Comparison of ENCODE assay signal across 8 cellular contexts in genomic region chr10:104151737-104152136, GRCh38.
"Had no signal": no experiment of that assay in that cellular context is flagged by ENCODE, and none has a peak within 500 bp of the region (broad histone marks: within the 10 kb centered on the region; RNA-seq: fewer than 3 reads in every experiment).

No MANE protein-coding gene starts in this region.

- DNase-seq: GDM1, GF-D8 had no signal

- H3K4me3 ChIP-seq: GM12878 had no signal

- FAIRE-seq: G401.6, GM12878, GM12891, GM12892, GM18507, GM19239 had no signal

- ATAC-seq: GM12878 had no signal
